In the genomic region with DNA sequence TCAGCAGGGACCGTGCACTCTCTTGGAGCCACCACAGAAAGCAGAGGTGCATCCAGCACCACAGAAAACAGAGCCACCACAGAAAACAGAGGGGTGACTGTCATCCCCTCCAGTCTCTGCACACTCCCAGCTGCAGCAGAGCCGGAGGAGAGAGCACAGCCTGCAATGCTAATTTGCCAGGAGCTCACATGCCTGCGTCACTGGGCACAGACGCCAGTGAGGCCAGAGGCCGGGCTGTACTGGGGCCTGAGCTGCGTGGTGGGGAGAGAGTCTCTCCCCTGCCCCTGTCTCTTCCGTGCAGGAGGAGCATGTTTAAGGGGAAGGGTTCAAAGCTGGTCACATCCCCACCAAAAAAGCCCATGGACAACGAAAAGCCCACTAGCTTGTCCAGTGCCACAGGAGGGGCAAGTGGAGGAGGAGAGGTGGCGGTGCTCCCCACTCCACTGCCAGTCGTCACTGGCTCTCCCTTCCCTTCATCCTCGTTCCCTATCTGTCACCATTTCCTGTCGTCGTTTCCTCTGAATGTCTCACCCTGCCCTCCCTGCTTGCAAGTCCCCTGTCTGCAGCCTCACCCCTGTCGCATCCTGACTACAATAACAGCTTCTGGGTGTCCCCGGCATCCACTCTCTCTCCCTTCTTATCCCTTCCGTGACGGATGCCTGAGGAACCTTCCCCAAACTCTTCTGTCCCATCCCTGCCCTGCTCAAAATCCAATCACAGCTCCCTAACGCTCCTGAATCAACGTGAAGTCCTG, we compare ENCODE assay signal across 8 cellular contexts.
A peak's percentile ranks its signal among the peaks of the same experiment; 100 is the strongest.
DNase-seq lines count a peak whose midpoint lies in the region; ATAC-seq and TF ChIP-seq lines count a peak whose summit lies in the region.
"Not testable (repeated sequence)": the region's sequence is repeated elsewhere in the genome, so short reads cannot be mapped to it uniquely, and the experiment has no call there.

No MANE protein-coding gene starts in this region.

- H2AFZ ChIP-seq in PC-3 (ENCODE audit: low read length), result not testable (repeated sequence)

- H3K36me3 Mint-ChIP-seq in CD4-positive, alpha-beta memory T cell, result peaks cover 3 to 11% of the 10 kb centered on the region in 2 donors

- H3K27ac Mint-ChIP-seq in CD4-positive, alpha-beta memory T cell, result peak overlapping the region in 6 of 7 donors; percentile 52 to 90 (median 72)

- H3K27ac ChIP-seq in CD4-positive, alpha-beta memory T cell (ENCODE audit: low read depth, low read length); PC-3 (ENCODE audit: low read length); thyroid gland: not testable (repeated sequence)
- peak overlapping the region in 1 of 2 donors; percentile 13 for H3K27ac ChIP-seq in left lung

- not testable (repeated sequence) for H3K9ac ChIP-seq in PC-3 (ENCODE audit: low read length)

- H3K4me3 ChIP-seq in CD4-positive, alpha-beta memory T cell (ENCODE audit: low read length in 2 of 2); PC-3 (ENCODE audit: low read length); left lung; thyroid gland (replicated peaks in 1 of 3): not testable (repeated sequence)

- not testable (repeated sequence) for H3F3A ChIP-seq in PC-3 (ENCODE audit: low read length, unreplicated experiment)

- BruUV-seq in PC-3 (replicated peaks; lab: Mats Ljungman, UMichigan), result not testable (repeated sequence)

- H3K27me3 Mint-ChIP-seq in CD4-positive, alpha-beta memory T cell, result not testable (repeated sequence)

- not testable (repeated sequence) for H3K36me3 ChIP-seq in CD4-positive, alpha-beta memory T cell (ENCODE audit: insufficient read depth, low read length); PC-3 (ENCODE audit: low read depth, low read length); left lung; thyroid gland

- CTCF ChIA-PET in CD4-positive, alpha-beta memory T cell (lab: Charles Lee; ENCODE audit: partially characterized antibody); PC-3 (lab: Charles Lee): not testable (repeated sequence)

- intact Hi-C loops in CD4-positive, alpha-beta memory T cell (cut with micrococcal nuclease); PC-3 (cut with micrococcal nuclease); Right ventricle myocardium inferior (cut with DNase I); left lung (cut with DNase I); thyroid gland (cut with DNase I): not testable (repeated sequence)

- not testable (repeated sequence) for TF ChIP-seq CTCF in PC-3 (conservative IDR thresholded peaks at IDR 0.05; ENCODE audit: low read depth, low read length); left lung (IDR thresholded peaks at IDR 0.05); thyroid gland (IDR thresholded peaks at IDR 0.05)

- not testable (repeated sequence) for H3K79me2 ChIP-seq in PC-3 (ENCODE audit: low read length)

- peaks cover 5 to 12% (median 9%) of the 10 kb centered on the region in 4 donors for H3K4me1 Mint-ChIP-seq in CD4-positive, alpha-beta memory T cell

- 69 to 77% methylated on average over 17 of the region's 19 CpGs for WGBS in thyroid gland, 2 donors

- H3K9me2 ChIP-seq in PC-3 (replicated peaks; ENCODE audit: low read length), result not testable (repeated sequence)

- TF ChIP-seq POLR2A in thyroid gland (IDR thresholded peaks at IDR 0.05), result not testable (repeated sequence)

- not testable (repeated sequence) for H4K20me1 ChIP-seq in PC-3 (ENCODE audit: low read length)

- not testable (repeated sequence) for H3K27me3 ChIP-seq in CD4-positive, alpha-beta memory T cell (ENCODE audit: insufficient read depth, low read length); PC-3 (ENCODE audit: low read length); left lung; thyroid gland

- peak overlapping the region in 2 of 8 donors; percentile 7 to 42 for H3K4me3 Mint-ChIP-seq in CD4-positive, alpha-beta memory T cell

- DNase-seq in CD4-positive, alpha-beta memory T cell, result peak in 3 of 5 donors; percentile 9 to 55 (median 24)
- DNase-seq in PC-3, result peak; percentile 1
- DNase-seq in activated CD8-positive, alpha-beta memory T cell treated with anti-CD3 and anti-CD28 coated beads, Interleukin-2, amount 50 U/mL, for 48 hours, result peak; percentile 57
- DNase-seq in cerebellum (ENCODE audit: low spot score), result peak; percentile 61
- DNase-seq in Right ventricle myocardium inferior (ENCODE audit: missing footprints), result peak; percentile 69
- peak; percentile 34 to 81 for DNase-seq in left lung
- DNase-seq in pons (ENCODE audit: low spot score), result peak; percentile 95
- DNase-seq in thyroid gland, result peak; percentile 2 to 4

- ATAC-seq in PC-3, Right ventricle myocardium inferior, left lung: not testable (repeated sequence)

- not testable (repeated sequence) for H3K9me3 Mint-ChIP-seq in CD4-positive, alpha-beta memory T cell

- not testable (repeated sequence) for H3K4me1 ChIP-seq in CD4-positive, alpha-beta memory T cell (ENCODE audit: insufficient read depth, low read length); PC-3 (ENCODE audit: insufficient read depth, low read length); left lung; thyroid gland

- H3K4me2 ChIP-seq in PC-3 (ENCODE audit: low read length), result not testable (repeated sequence)

- H3K9me3 ChIP-seq in CD4-positive, alpha-beta memory T cell (ENCODE audit: control insufficient read depth in 1 of 2, low read length in 2 of 2); PC-3 (ENCODE audit: low read length); left lung; thyroid gland: not testable (repeated sequence)

- POLR2A ChIA-PET in CD4-positive, alpha-beta memory T cell (lab: Charles Lee; ENCODE audit: partially characterized antibody); PC-3 (lab: Charles Lee; ENCODE audit: unreplicated experiment): not testable (repeated sequence)

Comparison
In these comparisons a context has a peak if more than half of its experiments do, and no peak if none do; other contexts are left out.
1. DNase-seq: peak in every context shown above with its lines; median percentile 95 in pons; 69 in Right ventricle myocardium inferior; 61 in cerebellum; 58 in left lung; 57 in activated CD8-positive, alpha-beta memory T cell treated with anti-CD3 and anti-CD28 coated beads, Interleukin-2, amount 50 U/mL, for 48 hours; 24 in CD4-positive, alpha-beta memory T cell; 3 in thyroid gland; 1 in PC-3.